In genomic region chr22:49726022-49726681, GRCh38 we compare ENCODE assay signal across 22 cellular contexts.
DNase-seq lines count a peak whose midpoint lies in the region; ATAC-seq and TF ChIP-seq lines count a peak whose summit lies in the region.
"Had no signal": no experiment of that assay in that cellular context is flagged by ENCODE, and none has a peak within 500 bp of the region (broad histone marks: within the 10 kb centered on the region; RNA-seq: fewer than 3 reads in every experiment).

No MANE protein-coding gene starts in this region.

- no TSS peak for BruUV-seq in IMR-90 (replicated peaks; lab: Mats Ljungman, UMichigan)
- BruUV-seq in A673 (replicated peaks; lab: Mats Ljungman, UMichigan): no TSS peak

- H2AK9ac ChIP-seq in IMR-90 (replicated peaks; ENCODE audit: low read depth, low read length, poor library complexity): no peak overlapping the region

- no peaks in the 10 kb centered on the region for H3K9me1 ChIP-seq in IMR-90 (ENCODE audit: insufficient read depth, low read length)

- TF ChIP-seq CTCF in IMR-90 (conservative IDR thresholded peaks at IDR 0.05; ENCODE audit: low read depth, low read length) (no peak), A673 (conservative IDR thresholded peaks at IDR 0.05; ENCODE audit: low read depth, low read length) (no peak)

- no peak overlapping the region for H2AK5ac ChIP-seq in IMR-90 (ENCODE audit: low read depth, low read length)

- H4K8ac ChIP-seq in IMR-90 (ENCODE audit: low read depth in 2 of 2, low read length in 2 of 2): no peak overlapping the region

- dilution Hi-C loops in IMR-90 (cut with HindIII; ENCODE audit: low sequenced_read_pairs, unreplicated experiment): no loop called here

- H3K4me2 ChIP-seq in IMR-90 (ENCODE audit: low read depth, low read length): no peak overlapping the region
- H3K4me2 ChIP-seq: A549 had no signal

- H3K4me1 ChIP-seq in IMR-90 (ENCODE audit: control insufficient read depth, insufficient read depth, low read length) (no peaks in the 10 kb centered on the region), A673 (ENCODE audit: insufficient read depth, low read length, poor library complexity, severe bottlenecking) (peaks cover 10% of the 10 kb centered on the region)
- H3K4me1 ChIP-seq: A549 had no signal

- H4K20me1 ChIP-seq in IMR-90 (ENCODE audit: insufficient read depth, low read length): no peaks in the 10 kb centered on the region

- no peak overlapping the region for H3K4ac ChIP-seq in IMR-90 (ENCODE audit: low read depth, low read length)

- intact Hi-C loops in IMR-90 (cut with micrococcal nuclease) (no loop called here), A673 (cut with micrococcal nuclease; ENCODE audit: unreplicated experiment) (no loop called here)

- in situ Hi-C loops in IMR-90 (cut with MboI; ENCODE audit: low sequenced_read_pairs): no loop called here

- no peak overlapping the region for H3K56ac ChIP-seq in IMR-90 (ENCODE audit: extremely low read depth, insufficient read depth, low read length)

- H2BK15ac ChIP-seq in IMR-90 (ENCODE audit: low read depth, low read length): no peak overlapping the region

- H3K27me3 Mint-ChIP-seq in activated naive CD4-positive, alpha-beta T cell treated with anti-CD3 and anti-CD28 coated beads, Interleukin-2, amount 10 ng/mL, durations not matched to agents 7 days and 5 days: peaks cover 86% of the 10 kb centered on the region

- no peak overlapping the region for H3K18ac ChIP-seq in IMR-90 (ENCODE audit: low read depth, low read length)

- no peak overlapping the region for H3K4me3 ChIP-seq in IMR-90 (ENCODE audit: insufficient read depth, low read depth, low read length)
- no peak overlapping the region for H3K4me3 ChIP-seq in A673 (ENCODE audit: low read depth, low read length, poor library complexity, severe bottlenecking)
- H3K4me3 ChIP-seq: A549, HAP-1, K562 had no signal

- H4K91ac ChIP-seq in IMR-90 (ENCODE audit: insufficient read depth, low read depth, low read length): no peak overlapping the region

- TF ChIP-seq POLR2A in IMR-90 (IDR thresholded peaks at IDR 0.05; ENCODE audit: low read depth, low read length): no peak

- H3K14ac ChIP-seq in IMR-90 (replicated peaks; ENCODE audit: low read depth, low read length): no peak overlapping the region

- H2AFZ ChIP-seq in IMR-90 (replicated peaks; ENCODE audit: low read length, poor library complexity): peak overlapping the region; percentile 32

- ATAC-seq in IMR-90 (ENCODE audit: low read depth): no peak
- no peak for ATAC-seq in stimulated activated effector memory CD8-positive, alpha-beta T cell treated with anti-CD3 and anti-CD28 coated beads, Interleukin-12 subunit alpha, Interleukin-12 subunit beta, amount 100 ng/mL, for 72 hours
- ATAC-seq: K562 had no signal

- H3K79me1 ChIP-seq in IMR-90 (ENCODE audit: low read depth in 1 of 2, low read length in 2 of 2): no peaks in the 10 kb centered on the region

- no peak overlapping the region for H2BK20ac ChIP-seq in IMR-90 (ENCODE audit: low read depth, low read length)

- H3K27me3 ChIP-seq in IMR-90 (ENCODE audit: control insufficient read depth, insufficient read depth, low read length): peaks cover 20% of the 10 kb centered on the region
- H3K27me3 ChIP-seq in A673 (replicated peaks; ENCODE audit: insufficient read depth, low read depth, low read length, poor library complexity): peaks cover 40% of the 10 kb centered on the region

- TF ChIP-seq RAD21 in IMR-90 (IDR thresholded peaks at IDR 0.05; ENCODE audit: low read length): no peak

- no peak overlapping the region for H3K27ac Mint-ChIP-seq in activated naive CD4-positive, alpha-beta T cell treated with anti-CD3 and anti-CD28 coated beads, Interleukin-2, amount 10 ng/mL, durations not matched to agents 7 days and 5 days
- H3K27ac Mint-ChIP-seq in stimulated activated effector memory CD8-positive, alpha-beta T cell treated with anti-CD3 and anti-CD28 coated beads, Interleukin-12 subunit alpha, Interleukin-12 subunit beta, amount 100 ng/mL, for 72 hours: no peak overlapping the region

- POLR2A ChIA-PET in IMR-90 (lab: Charles Lee; ENCODE audit: unreplicated experiment) (no interaction called here), A673 (lab: Charles Lee; ENCODE audit: low non-redundant PET) (no interaction called here)

- no peaks in the 10 kb centered on the region for H3K36me3 ChIP-seq in IMR-90 (ENCODE audit: control insufficient read depth, insufficient read depth, low read length)
- H3K36me3 ChIP-seq in A673 (ENCODE audit: insufficient read depth, low read length, poor library complexity, severe bottlenecking): no peaks in the 10 kb centered on the region
- H3K36me3 ChIP-seq: HAP-1 had no signal

- H3K9ac ChIP-seq in IMR-90 (ENCODE audit: low read depth, low read length): no peak overlapping the region

- H3K27ac ChIP-seq in IMR-90 (ENCODE audit: insufficient read depth, low read length): no peak overlapping the region
- no peak overlapping the region for H3K27ac ChIP-seq in A673 (ENCODE audit: low read depth, low read length, poor library complexity, severe bottlenecking)
- H3K27ac ChIP-seq: A549, C4-2B, HL-60 had no signal

- H2BK120ac ChIP-seq in IMR-90 (ENCODE audit: low read depth, low read length): no peak overlapping the region

- DNase-seq in activated naive CD4-positive, alpha-beta T cell treated with anti-CD3 and anti-CD28 coated beads, Interleukin-2, amount 10 ng/mL, durations not matched to agents 7 days and 5 days: no peak
- no peak for DNase-seq in activated naive CD4-positive, alpha-beta T cell treated with Interleukin-2 at 50 U/mL for 16 hours
- DNase-seq in IMR-90: no peak
- DNase-seq in islet precursor cell: peak; percentile 29
- peak in 1 of 2 donors; percentile 40 for DNase-seq in stimulated activated effector memory CD8-positive, alpha-beta T cell treated with anti-CD3 and anti-CD28 coated beads, Interleukin-12 subunit alpha, Interleukin-12 subunit beta, amount 100 ng/mL, for 72 hours (ENCODE audit: low spot score in 2 of 2)
- no peak for DNase-seq in A673 (ENCODE audit: low spot score)
- no peak for DNase-seq in effector CD8-positive, alpha-beta T cell (lab: John Stamatoyannopoulos, UW)
- no peak for DNase-seq in DMS53 treated with DMSO at 0.1 percent for 48 hours (lab: John Stamatoyannopoulos, UW; ENCODE audit: unreplicated experiment)
- DNase-seq: Calu3; DMS53; MV-4-11; NCI-H1417; NCI-H2029 treated with DMSO at 0.1 percent for 48 hours; NCI-H2171 treated with DMSO at 0.1 percent for 48 hours; NCI-H446 treated with DMSO at 0.1 percent for 48 hours; NK-92 treated with Interleukin-12 subunit alpha and Interleukin-12 subunit beta, amount 100 ng/mL, for 24 hours; SHP77 treated with DMSO at 0.1 percent for 48 hours had no signal

- H3K23ac ChIP-seq in IMR-90 (ENCODE audit: low read depth, low read length): no peak overlapping the region

- peak overlapping the region; percentile 36 for H3K4me3 Mint-ChIP-seq in activated naive CD4-positive, alpha-beta T cell treated with anti-CD3 and anti-CD28 coated beads, Interleukin-2, amount 10 ng/mL, durations not matched to agents 7 days and 5 days
- peak overlapping the region; percentile 29 for H3K4me3 Mint-ChIP-seq in stimulated activated effector memory CD8-positive, alpha-beta T cell treated with anti-CD3 and anti-CD28 coated beads, Interleukin-12 subunit alpha, Interleukin-12 subunit beta, amount 100 ng/mL, for 72 hours

- peaks cover 24% of the 10 kb centered on the region for H3K4me1 Mint-ChIP-seq in activated naive CD4-positive, alpha-beta T cell treated with anti-CD3 and anti-CD28 coated beads, Interleukin-2, amount 10 ng/mL, durations not matched to agents 7 days and 5 days
- peaks cover 15% of the 10 kb centered on the region for H3K4me1 Mint-ChIP-seq in stimulated activated effector memory CD8-positive, alpha-beta T cell treated with anti-CD3 and anti-CD28 coated beads, Interleukin-12 subunit alpha, Interleukin-12 subunit beta, amount 100 ng/mL, for 72 hours

- H4K5ac ChIP-seq in IMR-90 (ENCODE audit: low read depth, low read length): no peak overlapping the region

- H3K9me3 ChIP-seq in IMR-90 (ENCODE audit: control insufficient read depth, insufficient read depth, low read length): no peaks in the 10 kb centered on the region
- H3K9me3 ChIP-seq in A673 (ENCODE audit: low read depth, low read length, poor library complexity, severe bottlenecking): no peaks in the 10 kb centered on the region
- H3K9me3 ChIP-seq: A549, HAP-1 had no signal

- H3K36me3 Mint-ChIP-seq in activated naive CD4-positive, alpha-beta T cell treated with anti-CD3 and anti-CD28 coated beads, Interleukin-2, amount 10 ng/mL, durations not matched to agents 7 days and 5 days: no peaks in the 10 kb centered on the region
- peaks cover 6% of the 10 kb centered on the region for H3K36me3 Mint-ChIP-seq in stimulated activated effector memory CD8-positive, alpha-beta T cell treated with anti-CD3 and anti-CD28 coated beads, Interleukin-12 subunit alpha, Interleukin-12 subunit beta, amount 100 ng/mL, for 72 hours

- H3K9me3 Mint-ChIP-seq in activated naive CD4-positive, alpha-beta T cell treated with anti-CD3 and anti-CD28 coated beads, Interleukin-2, amount 10 ng/mL, durations not matched to agents 7 days and 5 days: no peaks in the 10 kb centered on the region
- no peaks in the 10 kb centered on the region for H3K9me3 Mint-ChIP-seq in stimulated activated effector memory CD8-positive, alpha-beta T cell treated with anti-CD3 and anti-CD28 coated beads, Interleukin-12 subunit alpha, Interleukin-12 subunit beta, amount 100 ng/mL, for 72 hours

- CTCF ChIA-PET in activated naive CD4-positive, alpha-beta T cell treated with anti-CD3 and anti-CD28 coated beads, Interleukin-2, amount 10 ng/mL, durations not matched to agents 7 days and 5 days (lab: Charles Lee): interaction anchor here (0.8 to 1.3 kb wide), 2 partner anchors 35 to 421 kb away, joined by 3 read pairs; no protein-coding TSS in a partner anchor
- CTCF ChIA-PET in IMR-90 (lab: Yijun Ruan, JAX): no interaction called here
- CTCF ChIA-PET in A673 (lab: Charles Lee): interaction anchor here (0.6 kb wide), 1 partner anchor 287 kb away, joined by 3 read pairs; no protein-coding TSS in a partner anchor

- H2BK5ac ChIP-seq in IMR-90 (ENCODE audit: low read depth, low read length, poor library complexity, severe bottlenecking): no peak overlapping the region

- WGBS in IMR-90 (ENCODE audit: extremely low coverage in 2 of 2, insufficient read length in 1 of 2), 2 experiments: 46% methylated on average over 4 of the region's 10 CpGs; no CpG with 5 or more reads in 1 of the 2 experiments

TF ChIP-seq in IMR-90, 13 proteins besides CTCF, POLR2A, EP300 and RAD21 (continues in another document):
- TF ChIP-seq MAZ (IDR thresholded peaks at IDR 0.05; ENCODE audit: borderline replicate concordance, low read depth, low read length) (no peak), RFX5 (IDR thresholded peaks at IDR 0.05; ENCODE audit: low read depth, low read length) (no peak), RCOR1 (IDR thresholded peaks at IDR 0.05; ENCODE audit: insufficient replicate concordance, low read length) (no peak), SMC3 (IDR thresholded peaks at IDR 0.05; ENCODE audit: low read depth, low read length) (no peak), FOS (IDR thresholded peaks at IDR 0.05; ENCODE audit: low read depth, low read length) (no peak), CEBPB (IDR thresholded peaks at IDR 0.05; ENCODE audit: low read depth, low read length) (no peak), BHLHE40 (IDR thresholded peaks at IDR 0.05; ENCODE audit: low read depth, low read length) (no peak), MAFK (IDR thresholded peaks at IDR 0.05; ENCODE audit: low read depth, low read length) (no peak)
